ENCODE assay signal across 16 cellular contexts in genomic region chr9:94443039-94443722, GRCh38.
DNase-seq lines count a peak whose midpoint lies in the region; ATAC-seq and TF ChIP-seq lines count a peak whose summit lies in the region.
"Had no signal": no experiment of that assay in that cellular context is flagged by ENCODE, and none has a peak within 500 bp of the region (broad histone marks: within the 10 kb centered on the region; RNA-seq: fewer than 3 reads in every experiment).

No MANE protein-coding gene starts in this region.

- WGBS in heart left ventricle, 4 donors: 88 to 92% (median 89%) methylated on average over 6 of the region's 6 CpGs

- H3K27me3 ChIP-seq in cardiac muscle cell (no peaks in the 10 kb centered on the region), heart left ventricle (no peaks in the 10 kb centered on the region)

- H3K4me3 ChIP-seq in cardiac muscle cell: no peak overlapping the region
- no peak overlapping the region for H3K4me3 ChIP-seq in heart left ventricle

- TF ChIP-seq CTCF in cardiac muscle cell (IDR thresholded peaks at IDR 0.05; ENCODE audit: low read depth, low read length): no peak
- no peak for TF ChIP-seq CTCF in heart left ventricle (IDR thresholded peaks at IDR 0.05)

- H3K27ac ChIP-seq in cardiac muscle cell: peak overlapping the region; percentile 85
- H3K27ac ChIP-seq in heart left ventricle: no peak overlapping the region
- no peak overlapping the region for H3K27ac ChIP-seq in caudate nucleus (ENCODE audit: low read depth, low read length)

- peaks cover 4% of the 10 kb centered on the region for H3K36me3 ChIP-seq in cardiac muscle cell
- peaks cover 0 to 78% (median 46%) of the 10 kb centered on the region in 9 donors for H3K36me3 ChIP-seq in heart left ventricle

- H3K9me3 ChIP-seq in cardiac muscle cell (ENCODE audit: low read depth) (no peaks in the 10 kb centered on the region), heart left ventricle (no peaks in the 10 kb centered on the region)

- H3K4me1 ChIP-seq in cardiac muscle cell (ENCODE audit: low read depth): peaks cover 40% of the 10 kb centered on the region
- H3K4me1 ChIP-seq in heart left ventricle: peaks cover 0 to 8% (median 1%) of the 10 kb centered on the region in 12 donors

- no peak for ATAC-seq in heart left ventricle
- no peak for ATAC-seq in left lobe of liver
- ATAC-seq in HG02852 (IDR thresholded peaks at IDR 0.05; ENCODE audit: unreplicated experiment): no peak
- ATAC-seq: natural killer cell treated with Interleukin-12 subunit alpha and Interleukin-12 subunit beta and Interleukin-15 and Interleukin-18, amount 100 ng/mL, for 72 hours; stimulated activated naive CD8-positive, alpha-beta T cell treated with anti-CD3 and anti-CD28 coated beads, Interleukin-15, amount 100 ng/mL, for 72 hours; T-helper 17 cell had no signal

- intact Hi-C loops in heart left ventricle (cut with DNase I): no loop called here

- TF ChIP-seq POLR2A in heart left ventricle (IDR thresholded peaks at IDR 0.05): no peak

- DNase-seq in cardiac muscle cell (ENCODE audit: low read depth in 1 of 2, low spot score in 1 of 2) (peak in 1 of 2 donors; percentile 44), heart left ventricle (no peak), NCI-H774 (lab: John Stamatoyannopoulos, UW) (peak; percentile 20), glomerular visceral epithelial cell (ENCODE audit: extremely low spot score) (peak; percentile 36), caudate nucleus (lab: John Stamatoyannopoulos, UW) (no peak), left lobe of liver (ENCODE audit: low spot score) (no peak)
- DNase-seq in activated CD4-positive, alpha-beta T cell treated with anti-CD3 and anti-CD28 coated beads for 4 hours: no peak
- DNase-seq: activated CD4-positive, alpha-beta T cell treated with anti-CD3 and anti-CD28 coated beads for 1 hour; aorta; CD4-positive, alpha-beta T cell; GOT3; SIG-M5; stimulated activated naive CD8-positive, alpha-beta T cell treated with anti-CD3 and anti-CD28 coated beads, Interleukin-15, amount 100 ng/mL, for 72 hours; T-helper 17 cell had no signal

Comparison
In these comparisons a context has a peak if more than half of its experiments do, and no peak if none do; other contexts are left out.
1. DNase-seq: peak in NCI-H774 (single experiment) and glomerular visceral epithelial cell (single experiment); none in heart left ventricle (0 of 5), caudate nucleus (0 of 61), left lobe of liver (single experiment) and activated CD4-positive, alpha-beta T cell treated with anti-CD3 and anti-CD28 coated beads for 4 hours (0 of 2).